8 cellular contexts compared by ENCODE assay signal in genomic region chr18:59823611-59824195, GRCh38.
DNase-seq lines count a peak whose midpoint lies in the region; ATAC-seq lines count a peak whose summit lies in the region.

No MANE protein-coding gene starts in this region.

- no peak overlapping the region for H3K14ac ChIP-seq in trophoblast cell (ENCODE audit: low read length)

- H3K4ac ChIP-seq in trophoblast cell (ENCODE audit: low read depth, low read length) = no peak overlapping the region

- no peak overlapping the region for H2BK120ac ChIP-seq in trophoblast cell (ENCODE audit: insufficient read depth, low read length, poor library complexity)

- H4K8ac ChIP-seq in trophoblast cell (ENCODE audit: low read depth, low read length) = no peak overlapping the region

- no peak overlapping the region for H3K9ac ChIP-seq in trophoblast cell (ENCODE audit: low read length)

- no peaks in the 10 kb centered on the region for H3K4me1 ChIP-seq in trophoblast cell (ENCODE audit: control insufficient read depth in 1 of 2, insufficient read depth in 2 of 2, low read length in 2 of 2)

- no peak overlapping the region for H4K12ac ChIP-seq in trophoblast cell (ENCODE audit: low read depth, low read length)

- no peak overlapping the region for H3K27ac ChIP-seq in trophoblast cell (ENCODE audit: low read depth, low read length)

- no peak overlapping the region for H2BK12ac ChIP-seq in trophoblast cell (ENCODE audit: low read length)

- DNase-seq in Ammon's horn (ENCODE audit: low spot score) (peak; percentile 84), NCI-H2196 (lab: John Stamatoyannopoulos, UW; ENCODE audit: unreplicated experiment) (peak; percentile 83), globus pallidus (ENCODE audit: low spot score) (peak; percentile 51), trophoblast cell (peak; percentile 56 to 89)
- DNase-seq in activated CD4-positive, alpha-beta T cell treated with anti-CD3 and anti-CD28 coated beads, Interleukin-2, amount 50 U/mL, for 48 hours = peak; percentile 60 to 67

- H3K79me2 ChIP-seq in trophoblast cell (ENCODE audit: control insufficient read depth, insufficient read depth, low read length, poor library complexity) = no peaks in the 10 kb centered on the region

- H3K9me3 ChIP-seq in trophoblast cell (ENCODE audit: insufficient read depth, low read depth, low read length) = peaks cover 2% of the 10 kb centered on the region

- no peaks in the 10 kb centered on the region for H3K79me1 ChIP-seq in trophoblast cell (ENCODE audit: low read length)

- no peak overlapping the region for H3K4me2 ChIP-seq in trophoblast cell (ENCODE audit: low read length)

- H3K27me3 ChIP-seq in trophoblast cell (ENCODE audit: insufficient read depth, low read length) = no peaks in the 10 kb centered on the region

- no peak overlapping the region for H3K4me3 ChIP-seq in trophoblast cell (ENCODE audit: low read depth, low read length)

- ATAC-seq in GM18498 (IDR thresholded peaks at IDR 0.05; ENCODE audit: unreplicated experiment) (peak; percentile 85), HG03175 (IDR thresholded peaks at IDR 0.05; ENCODE audit: unreplicated experiment) (peak; percentile 87), GM19467 (IDR thresholded peaks at IDR 0.05; ENCODE audit: unreplicated experiment) (no peak)

- no peak overlapping the region for H2AFZ ChIP-seq in trophoblast cell (ENCODE audit: insufficient read depth, low read length, poor library complexity)

- H3K18ac ChIP-seq in trophoblast cell (ENCODE audit: low read length) = no peak overlapping the region

- H3K23ac ChIP-seq in trophoblast cell (ENCODE audit: low read length) = no peak overlapping the region

- H2BK5ac ChIP-seq in trophoblast cell (ENCODE audit: low read depth, low read length, poor library complexity) = no peak overlapping the region

- no peak overlapping the region for H4K91ac ChIP-seq in trophoblast cell (ENCODE audit: low read depth, low read length)

- H3K36me3 ChIP-seq in trophoblast cell (ENCODE audit: control insufficient read depth in 1 of 2, insufficient read depth in 2 of 2, low read length in 2 of 2) = no peaks in the 10 kb centered on the region

- no CpG with 5 or more reads among the region's 12 CpGs for WGBS in trophoblast cell (ENCODE audit: extremely low coverage, insufficient coverage, insufficient read length)

- H2AK5ac ChIP-seq in trophoblast cell (ENCODE audit: low read length) = no peak overlapping the region
